In genomic region chr13:56903710-56904109, GRCh38 we compare ENCODE assay signal across 4 cellular contexts.
TF ChIP-seq lines count a peak whose summit lies in the region.

No MANE protein-coding gene starts in this region.

TF ChIP-seq in SK-N-SH, 30 proteins besides CTCF, POLR2A, EP300 and RAD21 (continued from another document):
- TF ChIP-seq, protein P1, sequence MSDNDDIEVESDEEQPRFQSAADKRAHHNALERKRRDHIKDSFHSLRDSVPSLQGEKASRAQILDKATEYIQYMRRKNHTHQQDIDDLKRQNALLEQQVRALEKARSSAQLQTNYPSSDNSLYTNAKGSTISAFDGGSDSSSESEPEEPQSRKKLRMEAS (IDR thresholded peaks at IDR 0.05; ENCODE audit: low read depth): no peak
- no peak for TF ChIP-seq FOXJ3 (CRISPR knock-in tag; IDR thresholded peaks at IDR 0.05)
- no peak for TF ChIP-seq SMC3 (IDR thresholded peaks at IDR 0.05; ENCODE audit: low read depth, low read length)
- TF ChIP-seq TCF12 (IDR thresholded peaks at IDR 0.05): no peak
- TF ChIP-seq TEAD4 (IDR thresholded peaks at IDR 0.05; ENCODE audit: borderline replicate concordance, insufficient read depth): no peak

TF ChIP-seq in SK-N-SH treated with all-trans-retinoic acid at 6 μM for 48 hours, 23 proteins besides CTCF, POLR2A, EP300 and RAD21 (continued from another document and continues in another):
- no peak for TF ChIP-seq CSRNP3 (CRISPR knock-in tag; IDR thresholded peaks at IDR 0.05)
- no peak for TF ChIP-seq TSHZ2 (CRISPR knock-in tag; IDR thresholded peaks at IDR 0.05)
- TF ChIP-seq TCF4 (CRISPR knock-in tag; IDR thresholded peaks at IDR 0.05; ENCODE audit: borderline replicate concordance): no peak
- TF ChIP-seq CSDC2 (CRISPR knock-in tag; IDR thresholded peaks at IDR 0.05): no peak
- no peak for TF ChIP-seq ZNF8 (CRISPR knock-in tag; IDR thresholded peaks at IDR 0.05)
- TF ChIP-seq CREB5 (CRISPR knock-in tag; IDR thresholded peaks at IDR 0.05; ENCODE audit: low read depth): no peak
- no peak for TF ChIP-seq ARNTL (CRISPR knock-in tag; IDR thresholded peaks at IDR 0.05; ENCODE audit: borderline replicate concordance, low read depth)
- TF ChIP-seq GLIS3 (CRISPR knock-in tag; IDR thresholded peaks at IDR 0.05): no peak
- TF ChIP-seq RARB (CRISPR knock-in tag; IDR thresholded peaks at IDR 0.05): no peak
- TF ChIP-seq ZFP3 (CRISPR knock-in tag; IDR thresholded peaks at IDR 0.05): no peak
- no peak for TF ChIP-seq ZC3H10 (CRISPR knock-in tag; IDR thresholded peaks at IDR 0.05)

TF ChIP-seq in WTC11, 78 proteins besides CTCF, POLR2A, EP300 and RAD21 (continued from another document and continues in another):
- TF ChIP-seq, protein P2, sequence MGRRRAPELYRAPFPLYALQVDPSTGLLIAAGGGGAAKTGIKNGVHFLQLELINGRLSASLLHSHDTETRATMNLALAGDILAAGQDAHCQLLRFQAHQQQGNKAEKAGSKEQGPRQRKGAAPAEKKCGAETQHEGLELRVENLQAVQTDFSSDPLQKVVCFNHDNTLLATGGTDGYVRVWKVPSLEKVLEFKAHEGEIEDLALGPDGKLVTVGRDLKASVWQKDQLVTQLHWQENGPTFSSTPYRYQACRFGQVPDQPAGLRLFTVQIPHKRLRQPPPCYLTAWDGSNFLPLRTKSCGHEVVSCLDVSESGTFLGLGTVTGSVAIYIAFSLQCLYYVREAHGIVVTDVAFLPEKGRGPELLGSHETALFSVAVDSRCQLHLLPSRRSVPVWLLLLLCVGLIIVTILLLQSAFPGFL (CRISPR knock-in tag; IDR thresholded peaks at IDR 0.05; ENCODE audit: borderline replicate concordance): no peak
- no peak for TF ChIP-seq ZNF317 (CRISPR knock-in tag; IDR thresholded peaks at IDR 0.05; ENCODE audit: borderline replicate concordance, low read depth)
- TF ChIP-seq, protein P3, sequence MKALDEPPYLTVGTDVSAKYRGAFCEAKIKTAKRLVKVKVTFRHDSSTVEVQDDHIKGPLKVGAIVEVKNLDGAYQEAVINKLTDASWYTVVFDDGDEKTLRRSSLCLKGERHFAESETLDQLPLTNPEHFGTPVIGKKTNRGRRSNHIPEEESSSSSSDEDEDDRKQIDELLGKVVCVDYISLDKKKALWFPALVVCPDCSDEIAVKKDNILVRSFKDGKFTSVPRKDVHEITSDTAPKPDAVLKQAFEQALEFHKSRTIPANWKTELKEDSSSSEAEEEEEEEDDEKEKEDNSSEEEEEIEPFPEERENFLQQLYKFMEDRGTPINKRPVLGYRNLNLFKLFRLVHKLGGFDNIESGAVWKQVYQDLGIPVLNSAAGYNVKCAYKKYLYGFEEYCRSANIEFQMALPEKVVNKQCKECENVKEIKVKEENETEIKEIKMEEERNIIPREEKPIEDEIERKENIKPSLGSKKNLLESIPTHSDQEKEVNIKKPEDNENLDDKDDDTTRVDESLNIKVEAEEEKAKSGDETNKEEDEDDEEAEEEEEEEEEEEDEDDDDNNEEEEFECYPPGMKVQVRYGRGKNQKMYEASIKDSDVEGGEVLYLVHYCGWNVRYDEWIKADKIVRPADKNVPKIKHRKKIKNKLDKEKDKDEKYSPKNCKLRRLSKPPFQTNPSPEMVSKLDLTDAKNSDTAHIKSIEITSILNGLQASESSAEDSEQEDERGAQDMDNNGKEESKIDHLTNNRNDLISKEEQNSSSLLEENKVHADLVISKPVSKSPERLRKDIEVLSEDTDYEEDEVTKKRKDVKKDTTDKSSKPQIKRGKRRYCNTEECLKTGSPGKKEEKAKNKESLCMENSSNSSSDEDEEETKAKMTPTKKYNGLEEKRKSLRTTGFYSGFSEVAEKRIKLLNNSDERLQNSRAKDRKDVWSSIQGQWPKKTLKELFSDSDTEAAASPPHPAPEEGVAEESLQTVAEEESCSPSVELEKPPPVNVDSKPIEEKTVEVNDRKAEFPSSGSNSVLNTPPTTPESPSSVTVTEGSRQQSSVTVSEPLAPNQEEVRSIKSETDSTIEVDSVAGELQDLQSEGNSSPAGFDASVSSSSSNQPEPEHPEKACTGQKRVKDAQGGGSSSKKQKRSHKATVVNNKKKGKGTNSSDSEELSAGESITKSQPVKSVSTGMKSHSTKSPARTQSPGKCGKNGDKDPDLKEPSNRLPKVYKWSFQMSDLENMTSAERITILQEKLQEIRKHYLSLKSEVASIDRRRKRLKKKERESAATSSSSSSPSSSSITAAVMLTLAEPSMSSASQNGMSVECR (CRISPR knock-in tag; IDR thresholded peaks at IDR 0.05; ENCODE audit: borderline replicate concordance): no peak
- TF ChIP-seq ESRRA (CRISPR knock-in tag; IDR thresholded peaks at IDR 0.05; ENCODE audit: borderline replicate concordance): no peak
- TF ChIP-seq, protein P4, sequence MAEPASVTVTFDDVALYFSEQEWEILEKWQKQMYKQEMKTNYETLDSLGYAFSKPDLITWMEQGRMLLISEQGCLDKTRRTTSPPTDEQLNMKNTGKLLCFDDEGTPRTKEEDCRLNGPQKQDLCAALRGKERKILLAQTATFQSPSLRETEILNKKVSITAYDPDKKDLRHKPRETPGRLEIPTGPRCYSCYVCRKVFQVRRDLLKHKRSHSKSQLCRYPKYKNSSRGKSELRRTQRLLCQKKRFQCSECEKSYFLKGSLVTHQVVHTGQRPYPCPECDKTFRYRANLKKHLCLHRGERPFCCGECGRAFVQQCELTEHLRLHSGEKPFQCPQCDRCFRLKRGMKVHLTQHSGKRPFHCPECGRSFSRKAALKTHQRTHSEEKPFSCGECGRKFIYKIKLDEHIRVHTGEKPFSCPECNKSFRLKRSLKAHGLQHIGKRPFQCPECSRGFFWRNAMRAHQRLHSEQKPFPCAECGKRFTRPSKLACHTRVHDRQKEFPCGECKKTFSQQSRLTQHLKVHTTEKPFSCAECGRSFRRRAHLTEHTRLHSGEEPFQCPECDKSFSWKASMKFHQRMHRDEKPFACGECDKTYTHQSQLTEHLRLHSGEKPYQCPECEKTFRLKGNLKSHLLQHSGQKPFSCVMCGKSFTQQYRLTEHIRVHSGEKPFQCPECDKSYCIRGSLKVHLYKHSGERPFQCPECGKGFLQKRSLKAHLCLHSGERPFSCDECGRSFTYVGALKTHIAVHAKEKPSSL (CRISPR knock-in tag; conservative IDR thresholded peaks at IDR 0.05): no peak
- TF ChIP-seq, protein P5, sequence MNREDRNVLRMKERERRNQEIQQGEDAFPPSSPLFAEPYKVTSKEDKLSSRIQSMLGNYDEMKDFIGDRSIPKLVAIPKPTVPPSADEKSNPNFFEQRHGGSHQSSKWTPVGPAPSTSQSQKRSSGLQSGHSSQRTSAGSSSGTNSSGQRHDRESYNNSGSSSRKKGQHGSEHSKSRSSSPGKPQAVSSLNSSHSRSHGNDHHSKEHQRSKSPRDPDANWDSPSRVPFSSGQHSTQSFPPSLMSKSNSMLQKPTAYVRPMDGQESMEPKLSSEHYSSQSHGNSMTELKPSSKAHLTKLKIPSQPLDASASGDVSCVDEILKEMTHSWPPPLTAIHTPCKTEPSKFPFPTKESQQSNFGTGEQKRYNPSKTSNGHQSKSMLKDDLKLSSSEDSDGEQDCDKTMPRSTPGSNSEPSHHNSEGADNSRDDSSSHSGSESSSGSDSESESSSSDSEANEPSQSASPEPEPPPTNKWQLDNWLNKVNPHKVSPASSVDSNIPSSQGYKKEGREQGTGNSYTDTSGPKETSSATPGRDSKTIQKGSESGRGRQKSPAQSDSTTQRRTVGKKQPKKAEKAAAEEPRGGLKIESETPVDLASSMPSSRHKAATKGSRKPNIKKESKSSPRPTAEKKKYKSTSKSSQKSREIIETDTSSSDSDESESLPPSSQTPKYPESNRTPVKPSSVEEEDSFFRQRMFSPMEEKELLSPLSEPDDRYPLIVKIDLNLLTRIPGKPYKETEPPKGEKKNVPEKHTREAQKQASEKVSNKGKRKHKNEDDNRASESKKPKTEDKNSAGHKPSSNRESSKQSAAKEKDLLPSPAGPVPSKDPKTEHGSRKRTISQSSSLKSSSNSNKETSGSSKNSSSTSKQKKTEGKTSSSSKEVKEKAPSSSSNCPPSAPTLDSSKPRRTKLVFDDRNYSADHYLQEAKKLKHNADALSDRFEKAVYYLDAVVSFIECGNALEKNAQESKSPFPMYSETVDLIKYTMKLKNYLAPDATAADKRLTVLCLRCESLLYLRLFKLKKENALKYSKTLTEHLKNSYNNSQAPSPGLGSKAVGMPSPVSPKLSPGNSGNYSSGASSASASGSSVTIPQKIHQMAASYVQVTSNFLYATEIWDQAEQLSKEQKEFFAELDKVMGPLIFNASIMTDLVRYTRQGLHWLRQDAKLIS (CRISPR knock-in tag; IDR thresholded peaks at IDR 0.05; ENCODE audit: borderline replicate concordance): no peak

TF ChIP-seq in neural cell, 6 proteins besides CTCF, POLR2A, EP300 and RAD21 (continued from another document):
- no peak for TF ChIP-seq REST (IDR thresholded peaks at IDR 0.05; ENCODE audit: borderline replicate concordance)
